1 cellular context compared by ENCODE assay signal in the genomic region with DNA sequence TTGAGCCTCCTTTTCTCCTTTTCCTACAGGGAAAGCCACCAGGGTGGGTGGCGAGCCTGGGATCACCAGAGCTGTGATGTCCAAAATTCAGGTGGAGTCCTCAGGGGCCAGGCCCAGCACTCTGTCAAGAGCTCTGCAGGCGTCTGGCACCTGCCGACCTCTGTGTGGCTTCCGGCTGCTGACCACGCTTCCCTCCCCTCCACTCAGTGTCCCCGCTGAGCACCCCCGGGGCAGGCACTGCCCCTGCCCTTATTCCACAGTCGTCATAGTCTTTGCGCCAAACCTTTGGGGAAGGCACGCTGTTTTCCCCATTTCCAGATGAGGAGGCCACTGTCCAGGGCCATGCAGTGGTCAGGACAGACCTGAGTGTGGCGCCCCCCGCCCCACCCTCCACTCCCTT.
TF ChIP-seq lines count a peak whose summit lies in the region.

No MANE protein-coding gene starts in this region.

TF ChIP-seq in GM23338, 12 proteins besides CTCF, POLR2A, EP300 and RAD21 (continued from another document):
- TF ChIP-seq CREB1 (CRISPR knock-in tag; IDR thresholded peaks at IDR 0.05; ENCODE audit: low read depth) (no peak), ZNF114 (CRISPR knock-in tag; IDR thresholded peaks at IDR 0.05) (no peak), JUNB (IDR thresholded peaks at IDR 0.05; ENCODE audit: unreplicated experiment) (no peak), EZH2 (IDR thresholded peaks at IDR 0.05; ENCODE audit: low read depth, unreplicated experiment) (no peak), EZH2phosphoT487 (IDR thresholded peaks at IDR 0.05; ENCODE audit: unreplicated experiment) (no peak), ZNF331 (CRISPR knock-in tag; IDR thresholded peaks at IDR 0.05; ENCODE audit: low read depth) (no peak), NANOG (IDR thresholded peaks at IDR 0.05; ENCODE audit: borderline replicate concordance) (no peak)
- TF ChIP-seq, protein P1, sequence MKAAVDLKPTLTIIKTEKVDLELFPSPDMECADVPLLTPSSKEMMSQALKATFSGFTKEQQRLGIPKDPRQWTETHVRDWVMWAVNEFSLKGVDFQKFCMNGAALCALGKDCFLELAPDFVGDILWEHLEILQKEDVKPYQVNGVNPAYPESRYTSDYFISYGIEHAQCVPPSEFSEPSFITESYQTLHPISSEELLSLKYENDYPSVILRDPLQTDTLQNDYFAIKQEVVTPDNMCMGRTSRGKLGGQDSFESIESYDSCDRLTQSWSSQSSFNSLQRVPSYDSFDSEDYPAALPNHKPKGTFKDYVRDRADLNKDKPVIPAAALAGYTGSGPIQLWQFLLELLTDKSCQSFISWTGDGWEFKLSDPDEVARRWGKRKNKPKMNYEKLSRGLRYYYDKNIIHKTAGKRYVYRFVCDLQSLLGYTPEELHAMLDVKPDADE (IDR thresholded peaks at IDR 0.05): no peak
- TF ChIP-seq, protein P2, sequence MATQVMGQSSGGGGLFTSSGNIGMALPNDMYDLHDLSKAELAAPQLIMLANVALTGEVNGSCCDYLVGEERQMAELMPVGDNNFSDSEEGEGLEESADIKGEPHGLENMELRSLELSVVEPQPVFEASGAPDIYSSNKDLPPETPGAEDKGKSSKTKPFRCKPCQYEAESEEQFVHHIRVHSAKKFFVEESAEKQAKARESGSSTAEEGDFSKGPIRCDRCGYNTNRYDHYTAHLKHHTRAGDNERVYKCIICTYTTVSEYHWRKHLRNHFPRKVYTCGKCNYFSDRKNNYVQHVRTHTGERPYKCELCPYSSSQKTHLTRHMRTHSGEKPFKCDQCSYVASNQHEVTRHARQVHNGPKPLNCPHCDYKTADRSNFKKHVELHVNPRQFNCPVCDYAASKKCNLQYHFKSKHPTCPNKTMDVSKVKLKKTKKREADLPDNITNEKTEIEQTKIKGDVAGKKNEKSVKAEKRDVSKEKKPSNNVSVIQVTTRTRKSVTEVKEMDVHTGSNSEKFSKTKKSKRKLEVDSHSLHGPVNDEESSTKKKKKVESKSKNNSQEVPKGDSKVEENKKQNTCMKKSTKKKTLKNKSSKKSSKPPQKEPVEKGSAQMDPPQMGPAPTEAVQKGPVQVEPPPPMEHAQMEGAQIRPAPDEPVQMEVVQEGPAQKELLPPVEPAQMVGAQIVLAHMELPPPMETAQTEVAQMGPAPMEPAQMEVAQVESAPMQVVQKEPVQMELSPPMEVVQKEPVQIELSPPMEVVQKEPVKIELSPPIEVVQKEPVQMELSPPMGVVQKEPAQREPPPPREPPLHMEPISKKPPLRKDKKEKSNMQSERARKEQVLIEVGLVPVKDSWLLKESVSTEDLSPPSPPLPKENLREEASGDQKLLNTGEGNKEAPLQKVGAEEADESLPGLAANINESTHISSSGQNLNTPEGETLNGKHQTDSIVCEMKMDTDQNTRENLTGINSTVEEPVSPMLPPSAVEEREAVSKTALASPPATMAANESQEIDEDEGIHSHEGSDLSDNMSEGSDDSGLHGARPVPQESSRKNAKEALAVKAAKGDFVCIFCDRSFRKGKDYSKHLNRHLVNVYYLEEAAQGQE (IDR thresholded peaks at IDR 0.05; ENCODE audit: unreplicated experiment): no peak
- TF ChIP-seq, protein P3, sequence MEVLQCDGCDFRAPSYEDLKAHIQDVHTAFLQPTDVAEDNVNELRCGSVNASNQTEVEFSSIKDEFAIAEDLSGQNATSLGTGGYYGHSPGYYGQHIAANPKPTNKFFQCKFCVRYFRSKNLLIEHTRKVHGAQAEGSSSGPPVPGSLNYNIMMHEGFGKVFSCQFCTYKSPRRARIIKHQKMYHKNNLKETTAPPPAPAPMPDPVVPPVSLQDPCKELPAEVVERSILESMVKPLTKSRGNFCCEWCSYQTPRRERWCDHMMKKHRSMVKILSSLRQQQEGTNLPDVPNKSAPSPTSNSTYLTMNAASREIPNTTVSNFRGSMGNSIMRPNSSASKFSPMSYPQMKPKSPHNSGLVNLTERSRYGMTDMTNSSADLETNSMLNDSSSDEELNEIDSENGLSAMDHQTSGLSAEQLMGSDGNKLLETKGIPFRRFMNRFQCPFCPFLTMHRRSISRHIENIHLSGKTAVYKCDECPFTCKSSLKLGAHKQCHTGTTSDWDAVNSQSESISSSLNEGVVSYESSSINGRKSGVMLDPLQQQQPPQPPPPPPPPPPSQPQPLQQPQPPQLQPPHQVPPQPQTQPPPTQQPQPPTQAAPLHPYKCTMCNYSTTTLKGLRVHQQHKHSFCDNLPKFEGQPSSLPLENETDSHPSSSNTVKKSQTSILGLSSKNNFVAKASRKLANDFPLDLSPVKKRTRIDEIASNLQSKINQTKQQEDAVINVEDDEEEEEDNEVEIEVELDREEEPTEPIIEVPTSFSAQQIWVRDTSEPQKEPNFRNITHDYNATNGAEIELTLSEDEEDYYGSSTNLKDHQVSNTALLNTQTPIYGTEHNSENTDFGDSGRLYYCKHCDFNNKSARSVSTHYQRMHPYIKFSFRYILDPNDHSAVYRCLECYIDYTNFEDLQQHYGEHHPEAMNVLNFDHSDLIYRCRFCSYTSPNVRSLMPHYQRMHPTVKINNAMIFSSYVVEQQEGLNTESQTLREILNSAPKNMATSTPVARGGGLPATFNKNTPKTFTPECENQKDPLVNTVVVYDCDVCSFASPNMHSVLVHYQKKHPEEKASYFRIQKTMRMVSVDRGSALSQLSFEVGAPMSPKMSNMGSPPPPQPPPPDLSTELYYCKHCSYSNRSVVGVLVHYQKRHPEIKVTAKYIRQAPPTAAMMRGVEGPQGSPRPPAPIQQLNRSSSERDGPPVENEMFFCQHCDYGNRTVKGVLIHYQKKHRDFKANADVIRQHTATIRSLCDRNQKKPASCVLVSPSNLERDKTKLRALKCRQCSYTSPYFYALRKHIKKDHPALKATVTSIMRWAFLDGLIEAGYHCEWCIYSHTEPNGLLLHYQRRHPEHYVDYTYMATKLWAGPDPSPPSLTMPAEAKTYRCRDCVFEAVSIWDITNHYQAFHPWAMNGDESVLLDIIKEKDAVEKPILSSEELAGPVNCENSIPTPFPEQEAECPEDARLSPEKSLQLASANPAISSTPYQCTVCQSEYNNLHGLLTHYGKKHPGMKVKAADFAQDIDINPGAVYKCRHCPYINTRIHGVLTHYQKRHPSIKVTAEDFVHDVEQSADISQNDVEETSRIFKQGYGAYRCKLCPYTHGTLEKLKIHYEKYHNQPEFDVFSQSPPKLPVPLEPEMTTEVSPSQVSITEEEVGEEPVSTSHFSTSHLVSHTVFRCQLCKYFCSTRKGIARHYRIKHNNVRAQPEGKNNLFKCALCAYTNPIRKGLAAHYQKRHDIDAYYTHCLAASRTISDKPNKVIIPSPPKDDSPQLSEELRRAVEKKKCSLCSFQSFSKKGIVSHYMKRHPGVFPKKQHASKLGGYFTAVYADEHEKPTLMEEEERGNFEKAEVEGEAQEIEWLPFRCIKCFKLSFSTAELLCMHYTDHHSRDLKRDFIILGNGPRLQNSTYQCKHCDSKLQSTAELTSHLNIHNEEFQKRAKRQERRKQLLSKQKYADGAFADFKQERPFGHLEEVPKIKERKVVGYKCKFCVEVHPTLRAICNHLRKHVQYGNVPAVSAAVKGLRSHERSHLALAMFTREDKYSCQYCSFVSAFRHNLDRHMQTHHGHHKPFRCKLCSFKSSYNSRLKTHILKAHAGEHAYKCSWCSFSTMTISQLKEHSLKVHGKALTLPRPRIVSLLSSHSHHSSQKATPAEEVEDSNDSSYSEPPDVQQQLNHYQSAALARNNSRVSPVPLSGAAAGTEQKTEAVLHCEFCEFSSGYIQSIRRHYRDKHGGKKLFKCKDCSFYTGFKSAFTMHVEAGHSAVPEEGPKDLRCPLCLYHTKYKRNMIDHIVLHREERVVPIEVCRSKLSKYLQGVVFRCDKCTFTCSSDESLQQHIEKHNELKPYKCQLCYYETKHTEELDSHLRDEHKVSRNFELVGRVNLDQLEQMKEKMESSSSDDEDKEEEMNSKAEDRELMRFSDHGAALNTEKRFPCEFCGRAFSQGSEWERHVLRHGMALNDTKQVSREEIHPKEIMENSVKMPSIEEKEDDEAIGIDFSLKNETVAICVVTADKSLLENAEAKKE (CRISPR knock-in tag; IDR thresholded peaks at IDR 0.05): no peak
